ENCODE assay signal across 18 cellular contexts in genomic region chr1:205800973-205801703, GRCh38. TPM values are rescaled to one million over a fixed set of nuclear protein-coding genes. Genes with fewer than 3 reads are reported as not detected.
DNase-seq lines count a peak whose midpoint lies in the region; TF ChIP-seq lines count a peak whose summit lies in the region.
"Had no signal": no experiment of that assay in that cellular context is flagged by ENCODE, and none has a peak within 500 bp of the region (broad histone marks: within the 10 kb centered on the region; RNA-seq: fewer than 3 reads in every experiment).

No MANE protein-coding gene starts in this region.

- H3K36me3 Mint-ChIP-seq in brain (peaks cover 64% of the 10 kb centered on the region), neural crest cell (ENCODE audit: low read depth) (peaks cover 12% of the 10 kb centered on the region), progenitor cell of endocrine pancreas (ENCODE audit: insufficient read depth) (peaks cover 14% of the 10 kb centered on the region)

- no peak overlapping the region for H3K27ac ChIP-seq in OCI-LY7 (ENCODE audit: low read depth, low read length, poor library complexity, severe bottlenecking)
- H3K27ac ChIP-seq: hepatocyte, right lobe of liver, testis had no signal

- H3K4me1 ChIP-seq in OCI-LY7 (ENCODE audit: insufficient read depth, low read length, poor library complexity, severe bottlenecking), result no peaks in the 10 kb centered on the region
- H3K4me1 ChIP-seq: right lobe of liver had no signal

- H3K27ac Mint-ChIP-seq in brain (peak overlapping the region in 4 of 5 experiments; percentile 0 to 85 (median 39)), neural crest cell (ENCODE audit: unreplicated experiment) (peak overlapping the region; percentile 95), progenitor cell of endocrine pancreas (no peak overlapping the region)

- no peaks in the 10 kb centered on the region for H3K79me2 ChIP-seq in OCI-LY7 (ENCODE audit: insufficient read depth, low read depth, low read length)
- H3K79me2 ChIP-seq: hepatocyte had no signal

- intact Hi-C loops in OCI-LY7 (cut with micrococcal nuclease; ENCODE audit: unreplicated experiment), result no loop called here

- POLR2A ChIA-PET in OCI-LY7 (lab: Charles Lee), result interaction anchor here (0.6 kb wide), 1 partner anchor 13 kb away, joined by 3 read pairs; no protein-coding TSS in a partner anchor

- H3K9me3 Mint-ChIP-seq in brain (no peaks in the 10 kb centered on the region), neural crest cell (no peaks in the 10 kb centered on the region), progenitor cell of endocrine pancreas (ENCODE audit: low read depth) (no peaks in the 10 kb centered on the region)

- DNase-seq in DMS153 (lab: John Stamatoyannopoulos, UW) (peak; percentile 15), HT-29 (ENCODE audit: low spot score) (peak; percentile 52), neural crest cell (ENCODE audit: low read depth, low spot score) (no peak), cerebellar cortex (ENCODE audit: low spot score) (no peak), progenitor cell of endocrine pancreas (ENCODE audit: low spot score, unreplicated experiment) (no peak), OCI-LY7 (ENCODE audit: low spot score) (no peak)
- DNase-seq: activated CD4-positive, alpha-beta T cell treated with anti-CD3 and anti-CD28 coated beads, Interleukin-2, amount 50 U/mL, for 48 hours; C1 segment of cervical spinal cord; effector CD8-positive, alpha-beta T cell; Kasumi-1; NCI-H526; right lobe of liver; SK-N-SH; stimulated activated CD4-positive, alpha-beta T cell treated with anti-CD3 and anti-CD28 coated beads, Interleukin-2, amount 100 ng/mL, for 24 hours; testis had no signal

- BruUV-seq in OCI-LY7 (replicated peaks; lab: Mats Ljungman, UMichigan), result no TSS peak

- peaks cover 27% of the 10 kb centered on the region for H3K4me1 Mint-ChIP-seq in brain
- peaks cover 4% of the 10 kb centered on the region for H3K4me1 Mint-ChIP-seq in neural crest cell
- H3K4me1 Mint-ChIP-seq in progenitor cell of endocrine pancreas (ENCODE audit: low read depth), result peaks cover 5% of the 10 kb centered on the region

- CTCF ChIA-PET in OCI-LY7 (lab: Charles Lee; ENCODE audit: unreplicated experiment), result no interaction called here

- H3K4me3 ChIP-seq in OCI-LY7 (ENCODE audit: low read depth, low read length, poor library complexity, severe bottlenecking), result no peak overlapping the region
- H3K4me3 ChIP-seq: hepatocyte, right lobe of liver, testis had no signal

- H3K27me3 Mint-ChIP-seq in brain, result no peaks in the 10 kb centered on the region
- H3K27me3 Mint-ChIP-seq in neural crest cell (ENCODE audit: low read depth), result no peaks in the 10 kb centered on the region
- H3K27me3 Mint-ChIP-seq in progenitor cell of endocrine pancreas, result no peaks in the 10 kb centered on the region

- no peaks in the 10 kb centered on the region for H3K36me3 ChIP-seq in OCI-LY7 (ENCODE audit: insufficient read depth, low read length)

- H3K4me2 ChIP-seq in OCI-LY7 (ENCODE audit: low read length), result no peak overlapping the region
- H3K4me2 ChIP-seq: hepatocyte, SK-N-SH had no signal

- H3K4me3 Mint-ChIP-seq in brain (no peak overlapping the region), neural crest cell (no peak overlapping the region), progenitor cell of endocrine pancreas (ENCODE audit: low read depth) (no peak overlapping the region)

- no peak overlapping the region for H2AFZ ChIP-seq in OCI-LY7 (ENCODE audit: low read length)
- H2AFZ ChIP-seq: hepatocyte had no signal

- H3K9me3 ChIP-seq in OCI-LY7 (ENCODE audit: low read length), result no peaks in the 10 kb centered on the region
- H3K9me3 ChIP-seq: right lobe of liver, SK-N-SH, testis had no signal

- no peak for TF ChIP-seq CTCF in brain (conservative IDR thresholded peaks at IDR 0.05)
- TF ChIP-seq CTCF in neural crest cell (conservative IDR thresholded peaks at IDR 0.05), result no peak
- TF ChIP-seq CTCF in progenitor cell of endocrine pancreas (IDR thresholded peaks at IDR 0.05; ENCODE audit: unreplicated experiment), result no peak
- TF ChIP-seq CTCF in OCI-LY7 (conservative IDR thresholded peaks at IDR 0.05; ENCODE audit: low read length), result no peak

- no peaks in the 10 kb centered on the region for H4K20me1 ChIP-seq in OCI-LY7 (ENCODE audit: insufficient read depth, low read length)

- H3K9me2 ChIP-seq in OCI-LY7 (ENCODE audit: insufficient read depth, low read length), result no peaks in the 10 kb centered on the region
- H3K9me2 ChIP-seq: SK-N-SH had no signal

RNA-seq across cellular contexts. Expression of gene SLC41A1, which starts 11.9 kb away (rescaled TPM):
- 5.0 and 5.4 TPM in 2 replicates for total RNA-seq in HT-29 (2014; rRNA removed; shearing (Covaris generic))
- 52.1 TPM for polyA plus RNA-seq in brain (ENCODE audit: insufficient read depth, low read depth, low replicate concordance)
- 21.4 and 25.7 TPM in 2 replicates for total RNA-seq in neural crest cell
- 16.8 and 18.7 TPM in 2 replicates for total RNA-seq in progenitor cell of endocrine pancreas
- total RNA-seq in OCI-LY7 (2014; rRNA removed; shearing (Covaris generic)), result 3.1 and 3.2 TPM in 2 replicates
- 6.4 and 8.2 TPM in 2 replicates for total RNA-seq in OCI-LY7 (2022)

RNA-seq across cellular contexts. Expression of gene RAB29, which starts 25.9 kb away (rescaled TPM):
- 3.6 and 4.7 TPM in 2 replicates for total RNA-seq in HT-29 (2014; rRNA removed; shearing (Covaris generic))
- polyA plus RNA-seq in brain (ENCODE audit: insufficient read depth, low read depth, low replicate concordance), result 12.8 TPM
- total RNA-seq in neural crest cell (8.8 and 9.0 TPM in 2 replicates), progenitor cell of endocrine pancreas (7.5 and 8.5 TPM in 2 replicates), OCI-LY7 (2022) (5.8 and 7.8 TPM in 2 replicates)
- 5.0 and 5.9 TPM in 2 replicates for total RNA-seq in OCI-LY7 (2014; rRNA removed; shearing (Covaris generic))

RNA-seq across cellular contexts. Expression of gene PM20D1, which starts 48.8 kb away (rescaled TPM):
- not detected in 2 replicates for total RNA-seq in HT-29 (2014; rRNA removed; shearing (Covaris generic))
- polyA plus RNA-seq in brain (ENCODE audit: insufficient read depth, low read depth, low replicate concordance), result not detected
- total RNA-seq in neural crest cell (not detected in 2 replicates), progenitor cell of endocrine pancreas (not detected in 2 replicates), OCI-LY7 (2022) (not detected in 2 replicates)
- not detected in 2 replicates for total RNA-seq in OCI-LY7 (2014; rRNA removed; shearing (Covaris generic))
- total RNA-seq: fibroblast of lung, hepatocyte had no signal
- polyA plus RNA-seq: fibroblast of lung, SK-N-SH had no signal

RNA-seq across cellular contexts. Expression of gene NUCKS1, which starts 51.2 kb away (rescaled TPM):
- 41.9 and 42.8 TPM in 2 replicates for total RNA-seq in HT-29 (2014; rRNA removed; shearing (Covaris generic))
- polyA plus RNA-seq in brain (ENCODE audit: insufficient read depth, low read depth, low replicate concordance), result 207 TPM
- total RNA-seq in neural crest cell (440 and 491 TPM in 2 replicates), progenitor cell of endocrine pancreas (222 and 245 TPM in 2 replicates), OCI-LY7 (2022) (287 and 301 TPM in 2 replicates)
- 152 and 238 TPM in 2 replicates for total RNA-seq in OCI-LY7 (2014; rRNA removed; shearing (Covaris generic))

Comparison
In these comparisons a context has a peak if more than half of its experiments do, and no peak if none do; other contexts are left out.
1. DNase-seq: peak in DMS153 (single experiment) and HT-29 (single experiment); none in neural crest cell (single experiment), cerebellar cortex (single experiment), progenitor cell of endocrine pancreas (single experiment) and OCI-LY7 (single experiment).